Comparison of ENCODE assay signal across 25 cellular contexts in genomic region chr9:37428345-37428744, GRCh38. TPM values are rescaled to one million over a fixed set of nuclear protein-coding genes. Genes with fewer than 3 reads are reported as not detected.
DNase-seq lines count a peak whose midpoint lies in the region; ATAC-seq, FAIRE-seq and TF ChIP-seq lines count a peak whose summit lies in the region.
"Had no signal": no experiment of that assay in that cellular context is flagged by ENCODE, and none has a peak within 500 bp of the region (broad histone marks: within the 10 kb centered on the region; RNA-seq: fewer than 3 reads in every experiment).

No MANE protein-coding gene starts in this region.

- H3K4me1 ChIP-seq in HepG2 (ENCODE audit: insufficient read depth, low read length): peaks cover 43% of the 10 kb centered on the region

- peaks cover 4% of the 10 kb centered on the region; the same call in 1 of the 2 replicates for H4K20me1 ChIP-seq in HepG2 (ENCODE audit: insufficient read depth, low read length)

- peaks cover 16 to 46% of the 10 kb centered on the region in 2 experiments; a peak in 4 of 5 replicates for H3K36me3 ChIP-seq in HepG2 (replicated peaks in 1 of 2; ENCODE audit: control insufficient read depth in 1 of 2, insufficient read depth in 2 of 2, low read length in 2 of 2)

- no peak overlapping the region for H3K9ac ChIP-seq in HepG2 (ENCODE audit: insufficient read depth, low read depth, low read length)
- H3K9ac ChIP-seq: BLaER1 had no signal

- H3K27me3 ChIP-seq in HepG2 (ENCODE audit: control insufficient read depth in 1 of 2, insufficient read depth in 2 of 2, low read length in 2 of 2): no peaks in the 10 kb centered on the region
- H3K27me3 ChIP-seq: BLaER1 had no signal

- intact Hi-C loops in HepG2 (cut with micrococcal nuclease; ENCODE audit: unreplicated experiment) (no loop called here), posterior vena cava (cut with DNase I) (no loop called here)

- no peak for TF ChIP-seq RAD21 in HepG2 (CRISPR knock-in tag; IDR thresholded peaks at IDR 0.05)

- 95% methylated on average over 12 of the region's 14 CpGs for WGBS in HepG2 (ENCODE audit: low lambda C conversion rate)

- no peak overlapping the region for H3K4me2 ChIP-seq in HepG2 (ENCODE audit: low read depth, low read length)
- H3K4me2 ChIP-seq: A549, BLaER1, GM23338 had no signal

- POLR2A ChIA-PET in HepG2 (lab: Yijun Ruan, JAX): no interaction called here

- peaks cover 20% of the 10 kb centered on the region for H3K79me2 ChIP-seq in HepG2 (ENCODE audit: insufficient read depth, low read length)

- no peak for FAIRE-seq in HepG2 (lab: Jason Lieb, UNC)
- FAIRE-seq: A549, GM12878, GM19239, H54, HTR-8/SVneo had no signal

- no peak for TF ChIP-seq EP300 in HepG2 (IDR thresholded peaks at IDR 0.05; ENCODE audit: low read depth in 2 of 2, low read length in 2 of 2)
- no peak for TF ChIP-seq EP300 in HepG2 (CRISPR knock-in tag; IDR thresholded peaks at IDR 0.05; ENCODE audit: borderline replicate concordance)

- H3K4me3 Mint-ChIP-seq in activated naive CD4-positive, alpha-beta T cell treated with anti-CD3 and anti-CD28 coated beads, Interleukin-2, amount 10 ng/mL, durations not matched to agents 7 days and 5 days: no peak overlapping the region
- H3K4me3 Mint-ChIP-seq: CD14-positive monocyte; CD8-positive, alpha-beta T cell; GM23338 had no signal

- peak overlapping the region; percentile 33 for H3K27ac Mint-ChIP-seq in activated naive CD4-positive, alpha-beta T cell treated with anti-CD3 and anti-CD28 coated beads, Interleukin-2, amount 10 ng/mL, durations not matched to agents 7 days and 5 days
- H3K27ac Mint-ChIP-seq in activated naive CD4-positive, alpha-beta T cell treated with anti-CD3 and anti-CD28 coated beads, Interleukin-2, amount 50 U/mL, for 72 hours: peak overlapping the region in 1 of 2 donors; percentile 52
- H3K27ac Mint-ChIP-seq: CD8-positive, alpha-beta T cell; GM23338; IgD-negative memory B cell had no signal

- H3K4me3 ChIP-seq in HepG2 (replicated peaks in 1 of 3; ENCODE audit: insufficient read depth in 1 of 3, low read depth in 2 of 3, low read length in 3 of 3): no peak overlapping the region
- H3K4me3 ChIP-seq: A549, BLaER1, GM12878, GM23338 had no signal

- CTCF ChIA-PET in activated naive CD4-positive, alpha-beta T cell treated with anti-CD3 and anti-CD28 coated beads, Interleukin-2, amount 10 ng/mL, durations not matched to agents 7 days and 5 days (lab: Charles Lee): no interaction called here
- CTCF ChIA-PET in HepG2 (lab: Yijun Ruan, JAX; ENCODE audit: low intra/inter-chr PET ratio, low total read pairs): no interaction called here

- H3K4me1 Mint-ChIP-seq in activated naive CD4-positive, alpha-beta T cell treated with anti-CD3 and anti-CD28 coated beads, Interleukin-2, amount 10 ng/mL, durations not matched to agents 7 days and 5 days: peaks cover 12% of the 10 kb centered on the region

- no peak for DNase-seq in activated naive CD4-positive, alpha-beta T cell treated with anti-CD3 and anti-CD28 coated beads, Interleukin-2, amount 10 ng/mL, durations not matched to agents 7 days and 5 days
- DNase-seq in activated naive CD4-positive, alpha-beta T cell treated with anti-CD3 and anti-CD28 coated beads, Interleukin-2, amount 50 U/mL, for 72 hours (ENCODE audit: low spot score in 2 of 2): no peak
- no peak for DNase-seq in HepG2 (ENCODE audit: low spot score)
- peak; percentile 65 for DNase-seq in posterior vena cava (ENCODE audit: low spot score)
- no peak for DNase-seq in RKO (ENCODE audit: low spot score)
- DNase-seq in NCI-H2107 (lab: John Stamatoyannopoulos, UW): no peak
- DNase-seq: AML-193; Calu3; CD8-positive, alpha-beta T cell; DMS 273 treated with DMSO at 0.1 percent for 48 hours; DMS53; DND-41; EL; HCEC 1CT had no signal

- no peak for ATAC-seq in activated naive CD4-positive, alpha-beta T cell treated with anti-CD3 and anti-CD28 coated beads, Interleukin-2, amount 50 U/mL, for 72 hours
- no peak for ATAC-seq in HepG2
- ATAC-seq in GM18867 (IDR thresholded peaks at IDR 0.05; ENCODE audit: unreplicated experiment): no peak
- ATAC-seq: A549; CD8-positive, alpha-beta T cell; GM12878; GM23338 had no signal

- TF ChIP-seq CTCF in HepG2 (CRISPR knock-in tag; IDR thresholded peaks at IDR 0.05): no peak

- no peaks in the 10 kb centered on the region for H3K9me3 Mint-ChIP-seq in activated naive CD4-positive, alpha-beta T cell treated with anti-CD3 and anti-CD28 coated beads, Interleukin-2, amount 10 ng/mL, durations not matched to agents 7 days and 5 days
- H3K9me3 Mint-ChIP-seq in activated naive CD4-positive, alpha-beta T cell treated with anti-CD3 and anti-CD28 coated beads, Interleukin-2, amount 50 U/mL, for 72 hours: no peaks in the 10 kb centered on the region
- H3K9me3 Mint-ChIP-seq: CD14-positive monocyte; CD8-positive, alpha-beta T cell; GM23338; IgD-negative memory B cell had no signal

- in situ Hi-C loops in HepG2 (cut with HindIII; ENCODE audit: extremely low pct_ligation_motif_present, low pct_unique_long_range_greater_than_20kb): no loop called here

- no peak overlapping the region for H3K27ac ChIP-seq in HepG2 (ENCODE audit: extremely low read length, insufficient read depth, low read length)
- H3K27ac ChIP-seq: 22Rv1, A549, BLaER1 had no signal

- TF ChIP-seq POLR2A in HepG2 (IDR thresholded peaks at IDR 0.05; ENCODE audit: insufficient read depth in 1 of 2, low read depth in 2 of 2, low read length in 2 of 2): no peak

- BruUV-seq in HepG2 (replicated peaks; lab: Mats Ljungman, UMichigan): no TSS peak

- H3K27me3 Mint-ChIP-seq in activated naive CD4-positive, alpha-beta T cell treated with anti-CD3 and anti-CD28 coated beads, Interleukin-2, amount 10 ng/mL, durations not matched to agents 7 days and 5 days: no peaks in the 10 kb centered on the region
- H3K27me3 Mint-ChIP-seq: IgD-negative memory B cell had no signal

- H3K36me3 Mint-ChIP-seq in activated naive CD4-positive, alpha-beta T cell treated with anti-CD3 and anti-CD28 coated beads, Interleukin-2, amount 10 ng/mL, durations not matched to agents 7 days and 5 days: peaks cover 14% of the 10 kb centered on the region
- H3K36me3 Mint-ChIP-seq in activated naive CD4-positive, alpha-beta T cell treated with anti-CD3 and anti-CD28 coated beads, Interleukin-2, amount 50 U/mL, for 72 hours: peaks cover 9 to 12% of the 10 kb centered on the region in 2 donors

- H2AFZ ChIP-seq in HepG2 (ENCODE audit: low read length): no peak overlapping the region
- H2AFZ ChIP-seq: GM23338 had no signal

- no peaks in the 10 kb centered on the region for H3K9me3 ChIP-seq in HepG2 (ENCODE audit: low read length)
- H3K9me3 ChIP-seq: A549, BLaER1 had no signal

RNA-seq across cellular contexts. Expression of gene GRHPR, which starts 5.8 kb away (rescaled TPM):
- 10 to 100 TPM; 65.6 to 80.2 TPM for total RNA-seq in activated naive CD4-positive, alpha-beta T cell treated with anti-CD3 and anti-CD28 coated beads, Interleukin-2, amount 50 U/mL, for 72 hours
- total RNA-seq in HepG2 (2016; rRNA removed; fragmentation: Illumina TruSeq; extraction: Trizol) (115 and 127 TPM in 2 replicates), posterior vena cava (10 to 100 TPM; 59.0 to 70.6 TPM)
- total RNA-seq in HepG2 (2016; cell fraction: cytosol; rRNA removed; fragmentation: Illumina TruSeq; extraction: Trizol; ENCODE audit: low read depth): 58.9 and 75.1 TPM in 2 replicates
- 119 and 128 TPM in 2 replicates for total RNA-seq in HepG2 (2016; cell fraction: insoluble cytoplasmic fraction; rRNA removed; fragmentation: Illumina TruSeq; extraction: Trizol)
- total RNA-seq in HepG2 (2016; cell fraction: membrane; rRNA removed; fragmentation: Illumina TruSeq; extraction: Trizol): 66.5 and 84.7 TPM in 2 replicates
- 73.9 and 76.5 TPM in 2 replicates for total RNA-seq in HepG2 (2016; cell fraction: nucleus; rRNA removed; fragmentation: Illumina TruSeq; extraction: Trizol)
- 113 and 127 TPM in 2 replicates for polyA plus RNA-seq in HepG2 (2011; rRNA removed)
- 126 and 161 TPM in 2 replicates for polyA plus RNA-seq in HepG2 (2011; cell fraction: cytosol; rRNA removed)
- polyA plus RNA-seq in HepG2 (2011; cell fraction: nucleus; rRNA removed): 121 and 122 TPM in 2 replicates
- 66.2 and 76.0 TPM in 2 replicates for polyA plus RNA-seq in HepG2 (2012)
- polyA plus RNA-seq in HepG2 (2016; cell fraction: cytosol; fragmentation: Illumina TruSeq; extraction: Trizol; ENCODE audit: low read depth): 48.7 and 72.2 TPM in 2 replicates
- 135 and 143 TPM in 2 replicates for polyA plus RNA-seq in HepG2 (2016; cell fraction: insoluble cytoplasmic fraction; fragmentation: Illumina TruSeq; extraction: Trizol; ENCODE audit: low read depth)
- 58.4 and 72.9 TPM in 2 replicates for polyA plus RNA-seq in HepG2 (2016; cell fraction: membrane; fragmentation: Illumina TruSeq; extraction: Trizol; ENCODE audit: low read depth)
- 111 and 117 TPM in 2 replicates for polyA plus RNA-seq in HepG2 (2016; cell fraction: nucleus; fragmentation: Illumina TruSeq; extraction: Trizol; ENCODE audit: insufficient read depth, low read depth)
- 126 and 157 TPM in 2 replicates for polyA minus RNA-seq in HepG2 (2011; rRNA and poly(A)+ RNA removed; ENCODE audit: low replicate concordance)
- polyA minus RNA-seq in HepG2 (2011; cell fraction: cytosol; rRNA and poly(A)+ RNA removed): 42.8 and 47.7 TPM in 2 replicates
- 54.1 and 61.8 TPM in 2 replicates for polyA minus RNA-seq in HepG2 (2011; cell fraction: nucleus; rRNA and poly(A)+ RNA removed)

RNA-seq across cellular contexts. Expression of gene ZBTB5, which starts 36.9 kb away (rescaled TPM):
- total RNA-seq in activated naive CD4-positive, alpha-beta T cell treated with anti-CD3 and anti-CD28 coated beads, Interleukin-2, amount 50 U/mL, for 72 hours: 10 to 100 TPM; 10.6 to 25.6 TPM
- total RNA-seq in HepG2 (2016; rRNA removed; fragmentation: Illumina TruSeq; extraction: Trizol): 12.5 and 15.2 TPM in 2 replicates
- total RNA-seq in HepG2 (2016; cell fraction: cytosol; rRNA removed; fragmentation: Illumina TruSeq; extraction: Trizol; ENCODE audit: low read depth): 0.81 and 0.88 TPM in 2 replicates
- total RNA-seq in HepG2 (2016; cell fraction: insoluble cytoplasmic fraction; rRNA removed; fragmentation: Illumina TruSeq; extraction: Trizol): 12.4 and 14.4 TPM in 2 replicates
- 5.8 and 6.1 TPM in 2 replicates for total RNA-seq in HepG2 (2016; cell fraction: membrane; rRNA removed; fragmentation: Illumina TruSeq; extraction: Trizol)
- 11.2 and 13.3 TPM in 2 replicates for total RNA-seq in HepG2 (2016; cell fraction: nucleus; rRNA removed; fragmentation: Illumina TruSeq; extraction: Trizol)
- 19.7 and 20.5 TPM in 2 replicates for polyA plus RNA-seq in HepG2 (2011; rRNA removed)
- 14.8 and 16.3 TPM in 2 replicates for polyA plus RNA-seq in HepG2 (2011; cell fraction: cytosol; rRNA removed)
- polyA plus RNA-seq in HepG2 (2011; cell fraction: nucleus; rRNA removed): 25.4 and 27.5 TPM in 2 replicates
- 10.3 and 11.9 TPM in 2 replicates for polyA plus RNA-seq in HepG2 (2012)
- polyA plus RNA-seq in HepG2 (2016; cell fraction: cytosol; fragmentation: Illumina TruSeq; extraction: Trizol; ENCODE audit: low read depth): 0.35 and 0.64 TPM in 2 replicates
- polyA plus RNA-seq in HepG2 (2016; cell fraction: insoluble cytoplasmic fraction; fragmentation: Illumina TruSeq; extraction: Trizol; ENCODE audit: low read depth): 11.5 and 11.7 TPM in 2 replicates
- polyA plus RNA-seq in HepG2 (2016; cell fraction: membrane; fragmentation: Illumina TruSeq; extraction: Trizol; ENCODE audit: low read depth): 3.5 and 4.3 TPM in 2 replicates
- 16.5 and 19.6 TPM in 2 replicates for polyA plus RNA-seq in HepG2 (2016; cell fraction: nucleus; fragmentation: Illumina TruSeq; extraction: Trizol; ENCODE audit: insufficient read depth, low read depth)
- polyA minus RNA-seq in HepG2 (2011; rRNA and poly(A)+ RNA removed; ENCODE audit: low replicate concordance): 29.3 and 36.6 TPM in 2 replicates
- polyA minus RNA-seq in HepG2 (2011; cell fraction: cytosol; rRNA and poly(A)+ RNA removed): 11.4 and 13.4 TPM in 2 replicates
- polyA minus RNA-seq in HepG2 (2011; cell fraction: nucleus; rRNA and poly(A)+ RNA removed): 23.9 and 25.2 TPM in 2 replicates
- total RNA-seq in posterior vena cava: 1 to 10 TPM; 6.9 to 7.4 TPM

RNA-seq across cellular contexts. Expression of gene POLR1E, which starts 57.4 kb away (rescaled TPM):
- total RNA-seq in activated naive CD4-positive, alpha-beta T cell treated with anti-CD3 and anti-CD28 coated beads, Interleukin-2, amount 50 U/mL, for 72 hours: 10 to 100 TPM; 60.3 to 66.6 TPM
- 37.8 and 49.1 TPM in 2 replicates for total RNA-seq in HepG2 (2016; rRNA removed; fragmentation: Illumina TruSeq; extraction: Trizol)
- total RNA-seq in HepG2 (2016; cell fraction: cytosol; rRNA removed; fragmentation: Illumina TruSeq; extraction: Trizol; ENCODE audit: low read depth): 12.6 and 13.7 TPM in 2 replicates
- total RNA-seq in HepG2 (2016; cell fraction: insoluble cytoplasmic fraction; rRNA removed; fragmentation: Illumina TruSeq; extraction: Trizol): 35.7 and 42.1 TPM in 2 replicates
- total RNA-seq in HepG2 (2016; cell fraction: membrane; rRNA removed; fragmentation: Illumina TruSeq; extraction: Trizol): 24.4 and 28.3 TPM in 2 replicates
- total RNA-seq in HepG2 (2016; cell fraction: nucleus; rRNA removed; fragmentation: Illumina TruSeq; extraction: Trizol): 19.5 and 22.1 TPM in 2 replicates
- 18.9 and 23.0 TPM in 2 replicates for polyA plus RNA-seq in HepG2 (2011; rRNA removed)
- 16.9 and 20.6 TPM in 2 replicates for polyA plus RNA-seq in HepG2 (2011; cell fraction: cytosol; rRNA removed)
- polyA plus RNA-seq in HepG2 (2011; cell fraction: nucleus; rRNA removed): 6.3 and 8.5 TPM in 2 replicates
- polyA plus RNA-seq in HepG2 (2012): 15.5 and 19.9 TPM in 2 replicates
- 9.5 and 9.6 TPM in 2 replicates for polyA plus RNA-seq in HepG2 (2016; cell fraction: cytosol; fragmentation: Illumina TruSeq; extraction: Trizol; ENCODE audit: low read depth)
- 31.1 and 31.2 TPM in 2 replicates for polyA plus RNA-seq in HepG2 (2016; cell fraction: insoluble cytoplasmic fraction; fragmentation: Illumina TruSeq; extraction: Trizol; ENCODE audit: low read depth)
- 16.1 and 18.2 TPM in 2 replicates for polyA plus RNA-seq in HepG2 (2016; cell fraction: membrane; fragmentation: Illumina TruSeq; extraction: Trizol; ENCODE audit: low read depth)
- polyA plus RNA-seq in HepG2 (2016; cell fraction: nucleus; fragmentation: Illumina TruSeq; extraction: Trizol; ENCODE audit: insufficient read depth, low read depth): 16.7 and 17.8 TPM in 2 replicates
- 17.1 and 37.9 TPM in 2 replicates for polyA minus RNA-seq in HepG2 (2011; rRNA and poly(A)+ RNA removed; ENCODE audit: low replicate concordance)
- 14.0 and 14.2 TPM in 2 replicates for polyA minus RNA-seq in HepG2 (2011; cell fraction: cytosol; rRNA and poly(A)+ RNA removed)
- polyA minus RNA-seq in HepG2 (2011; cell fraction: nucleus; rRNA and poly(A)+ RNA removed): 17.8 and 20.8 TPM in 2 replicates
- 10 to 100 TPM; 16.9 to 18.5 TPM for total RNA-seq in posterior vena cava
